Comparison of ENCODE assay signal across 8 cellular contexts in the genomic region with DNA sequence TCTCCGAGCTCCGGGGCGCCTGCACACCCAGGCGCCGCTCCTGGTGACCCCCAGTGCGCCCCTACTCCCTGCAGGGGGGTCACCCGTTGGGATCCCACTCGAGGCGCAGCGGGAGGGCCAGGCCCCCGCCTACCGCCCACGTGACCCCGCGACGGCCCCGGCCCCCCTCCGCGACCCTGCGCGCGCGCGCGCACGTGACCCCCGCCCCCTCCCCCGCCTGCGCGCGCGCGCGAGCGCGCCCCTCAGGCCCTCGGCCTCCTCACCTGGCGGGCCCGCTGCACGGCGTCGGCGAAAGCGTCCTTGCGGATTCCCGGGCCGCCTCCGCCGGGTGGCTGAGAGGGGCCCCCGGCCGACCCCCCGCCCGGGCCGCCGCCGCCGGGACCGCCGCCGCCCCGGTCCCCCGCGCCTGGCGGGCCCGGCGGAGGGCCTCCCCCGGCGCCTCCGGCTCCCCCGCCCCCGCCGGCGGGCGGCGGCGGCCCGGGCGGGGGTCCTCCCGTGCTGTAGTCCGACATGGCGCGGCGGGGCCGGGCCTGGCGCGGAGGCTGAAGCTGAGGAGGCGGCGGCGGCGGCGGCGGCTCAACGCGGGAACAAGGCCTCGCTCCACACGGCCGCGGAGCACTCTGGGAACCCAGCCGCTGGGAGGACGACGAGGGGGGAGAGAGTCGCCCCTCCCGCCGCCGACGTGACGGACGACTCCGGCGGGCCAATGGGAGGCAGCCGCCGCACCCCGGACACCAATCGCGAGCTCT. TPM values are rescaled to one million over a fixed set of nuclear protein-coding genes. Genes with fewer than 3 reads are reported as not detected.
DNase-seq lines count a peak whose midpoint lies in the region; ATAC-seq and TF ChIP-seq lines count a peak whose summit lies in the region.

A gene with protein sequence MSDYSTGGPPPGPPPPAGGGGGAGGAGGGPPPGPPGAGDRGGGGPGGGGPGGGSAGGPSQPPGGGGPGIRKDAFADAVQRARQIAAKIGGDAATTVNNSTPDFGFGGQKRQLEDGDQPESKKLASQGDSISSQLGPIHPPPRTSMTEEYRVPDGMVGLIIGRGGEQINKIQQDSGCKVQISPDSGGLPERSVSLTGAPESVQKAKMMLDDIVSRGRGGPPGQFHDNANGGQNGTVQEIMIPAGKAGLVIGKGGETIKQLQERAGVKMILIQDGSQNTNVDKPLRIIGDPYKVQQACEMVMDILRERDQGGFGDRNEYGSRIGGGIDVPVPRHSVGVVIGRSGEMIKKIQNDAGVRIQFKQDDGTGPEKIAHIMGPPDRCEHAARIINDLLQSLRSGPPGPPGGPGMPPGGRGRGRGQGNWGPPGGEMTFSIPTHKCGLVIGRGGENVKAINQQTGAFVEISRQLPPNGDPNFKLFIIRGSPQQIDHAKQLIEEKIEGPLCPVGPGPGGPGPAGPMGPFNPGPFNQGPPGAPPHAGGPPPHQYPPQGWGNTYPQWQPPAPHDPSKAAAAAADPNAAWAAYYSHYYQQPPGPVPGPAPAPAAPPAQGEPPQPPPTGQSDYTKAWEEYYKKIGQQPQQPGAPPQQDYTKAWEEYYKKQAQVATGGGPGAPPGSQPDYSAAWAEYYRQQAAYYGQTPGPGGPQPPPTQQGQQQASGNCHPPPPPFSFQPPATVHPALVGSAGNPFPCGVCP (minus strand): TSS at position 622 of the 749 bp plus-strand sequence. CDS start 110 bp downstream, at position 512.

- POLR2A ChIA-PET in activated naive CD8-positive, alpha-beta T cell treated with anti-CD3 and anti-CD28 coated beads, Interleukin-2, amount 10 ng/mL, durations not matched to agents 7 days and 5 days (lab: Charles Lee): interaction anchor here (0.6 to 3.8 kb wide), 17 partner anchors 31 to 1629 kb away, joined by 3 to 28 read pairs (median 6); a partner anchor contains a TSS

- peak within 1 kb of the TSS; percentile 98 for H3K27ac Mint-ChIP-seq in activated naive CD8-positive, alpha-beta T cell treated with anti-CD3 and anti-CD28 coated beads, Interleukin-2, amount 10 ng/mL, durations not matched to agents 7 days and 5 days

- peaks cover 24% of the 10 kb centered on the region for H3K4me1 Mint-ChIP-seq in activated naive CD8-positive, alpha-beta T cell treated with anti-CD3 and anti-CD28 coated beads, Interleukin-2, amount 10 ng/mL, durations not matched to agents 7 days and 5 days

- no peaks in the 10 kb centered on the region for H3K9me3 Mint-ChIP-seq in activated naive CD8-positive, alpha-beta T cell treated with anti-CD3 and anti-CD28 coated beads, Interleukin-2, amount 10 ng/mL, durations not matched to agents 7 days and 5 days

- peak within 1 kb of the TSS; percentile 82 for H3K4me3 Mint-ChIP-seq in activated naive CD8-positive, alpha-beta T cell treated with anti-CD3 and anti-CD28 coated beads, Interleukin-2, amount 10 ng/mL, durations not matched to agents 7 days and 5 days

- no peaks in the 10 kb centered on the region for H3K27me3 ChIP-seq in left ventricle myocardium inferior (ENCODE audit: low read depth)

- H3K4me3 ChIP-seq in GM12864 (ENCODE audit: low read depth, low read length) (peak within 1 kb of the TSS; percentile 70), NB4 (ENCODE audit: low read depth, low read length) (peak within 1 kb of the TSS; percentile 90), left ventricle myocardium inferior (peak within 1 kb of the TSS; percentile 91), retinal pigment epithelial cell (ENCODE audit: low read length) (peak within 1 kb of the TSS; percentile 98)

- no peak for TF ChIP-seq CTCF in GM12864 (IDR thresholded peaks at IDR 0.05; ENCODE audit: low read depth, low read length, missing control alignments)
- no peak for TF ChIP-seq CTCF in NB4 (IDR thresholded peaks at IDR 0.05; ENCODE audit: low read depth, low read length)
- no peak for TF ChIP-seq CTCF in left ventricle myocardium inferior (IDR thresholded peaks at IDR 0.05; ENCODE audit: borderline replicate concordance)
- no peak for TF ChIP-seq CTCF in retinal pigment epithelial cell (conservative IDR thresholded peaks at IDR 0.05; ENCODE audit: low read depth, low read length)

- peaks cover 8% of the 10 kb centered on the region for H3K36me3 Mint-ChIP-seq in activated naive CD8-positive, alpha-beta T cell treated with anti-CD3 and anti-CD28 coated beads, Interleukin-2, amount 10 ng/mL, durations not matched to agents 7 days and 5 days

- H3K27me3 Mint-ChIP-seq in activated naive CD8-positive, alpha-beta T cell treated with anti-CD3 and anti-CD28 coated beads, Interleukin-2, amount 10 ng/mL, durations not matched to agents 7 days and 5 days: no peaks in the 10 kb centered on the region

- DNase-seq in GM12864 (ENCODE audit: low read depth) (no peak), NB4 (ENCODE audit: low read depth) (peak; percentile 30), left ventricle myocardium inferior (no peak), retinal pigment epithelial cell (ENCODE audit: low read depth) (no peak), medulla oblongata (ENCODE audit: extremely low spot score) (no peak), NCI-H1694 (lab: John Stamatoyannopoulos, UW) (no peak), NCI-H1048 (lab: John Stamatoyannopoulos, UW) (no peak)
- peak; percentile 58 for DNase-seq in activated naive CD8-positive, alpha-beta T cell treated with anti-CD3 and anti-CD28 coated beads, Interleukin-2, amount 10 ng/mL, durations not matched to agents 7 days and 5 days

- peaks cover 41% of the 10 kb centered on the region for H3K4me1 ChIP-seq in left ventricle myocardium inferior

- no peaks in the 10 kb centered on the region for H3K9me3 ChIP-seq in left ventricle myocardium inferior (replicated peaks)

- ATAC-seq in activated naive CD8-positive, alpha-beta T cell treated with anti-CD3 and anti-CD28 coated beads, Interleukin-2, amount 10 ng/mL, durations not matched to agents 7 days and 5 days (ENCODE audit: low read depth): no peak

- H3K36me3 ChIP-seq in left ventricle myocardium inferior: peaks cover 23% of the 10 kb centered on the region

- intact Hi-C loops in left ventricle myocardium inferior (cut with micrococcal nuclease): no loop called here

- H3K27ac ChIP-seq in left ventricle myocardium inferior (replicated peaks): peak within 1 kb of the TSS; percentile 91

- peak; percentile 63 for TF ChIP-seq POLR2A in NB4 (IDR thresholded peaks at IDR 0.05; ENCODE audit: extremely low read depth, insufficient read length)

RNA-seq across cellular contexts. Expression of the gene that starts here (rescaled TPM):
- total RNA-seq in activated naive CD8-positive, alpha-beta T cell treated with anti-CD3 and anti-CD28 coated beads, Interleukin-2, amount 10 ng/mL, durations not matched to agents 7 days and 5 days: 100 to 1,000 TPM; 266 to 268 TPM
- 81.9 TPM for total RNA-seq in left ventricle myocardium inferior

Comparison
In these comparisons a context has a peak if more than half of its experiments do, and no peak if none do; other contexts are left out.
1. DNase-seq: peak in NB4 (single experiment) and activated naive CD8-positive, alpha-beta T cell treated with anti-CD3 and anti-CD28 coated beads, Interleukin-2, amount 10 ng/mL, durations not matched to agents 7 days and 5 days (single experiment); none in GM12864 (single experiment), left ventricle myocardium inferior (single experiment), retinal pigment epithelial cell (single experiment), medulla oblongata (single experiment), NCI-H1694 (single experiment) and NCI-H1048 (single experiment).
2. Peak in every context shown above with its lines, with median percentiles within 50 percentile points of each other: H3K4me3 ChIP-seq.